ENCODE assay signal across 1 cellular context in genomic region chr3:56157693-56158092, GRCh38.
TF ChIP-seq lines count a peak whose summit lies in the region.

No MANE protein-coding gene starts in this region.

TF ChIP-seq in GM12878, 131 proteins besides CTCF, POLR2A, EP300 and RAD21 (continued from another document):
- TF ChIP-seq ZBTB11 (CRISPR knock-in tag; IDR thresholded peaks at IDR 0.05) (no peak), E2F8 (IDR thresholded peaks at IDR 0.05; ENCODE audit: low read depth, partially characterized antibody) (no peak), ZNF622 (IDR thresholded peaks at IDR 0.05) (no peak), CUX1 (IDR thresholded peaks at IDR 0.05; ENCODE audit: insufficient replicate concordance, low read depth, low read length) (no peak), PAX5 (IDR thresholded peaks at IDR 0.05; ENCODE audit: borderline replicate concordance, low read depth, low read length) (no peak), NBN (IDR thresholded peaks at IDR 0.05) (no peak), ZZZ3 (IDR thresholded peaks at IDR 0.05; ENCODE audit: control insufficient read depth, insufficient read length, low read depth) (no peak), RUNX3 (IDR thresholded peaks at IDR 0.05; ENCODE audit: low read length) (no peak), ZNF274 (IDR thresholded peaks at IDR 0.05; ENCODE audit: insufficient read depth, insufficient read length) (no peak), RELB (IDR thresholded peaks at IDR 0.05; ENCODE audit: low read depth) (no peak), CBX3 (IDR thresholded peaks at IDR 0.05; ENCODE audit: borderline replicate concordance, low read depth) (no peak), GABPA (IDR thresholded peaks at IDR 0.05; ENCODE audit: low read depth) (no peak), MTA3 (IDR thresholded peaks at IDR 0.05; ENCODE audit: borderline replicate concordance, low read length) (no peak)
